In genomic region chr12:55996201-55996714, GRCh38 we compare ENCODE assay signal across 1 cellular context.
TF ChIP-seq lines count a peak whose summit lies in the region.

No MANE protein-coding gene starts in this region.

TF ChIP-seq in GM12878, 131 proteins besides CTCF, POLR2A, EP300 and RAD21 (continued from another document):
- 0 out of 2 replicates have a peak, but pooled peaks have one; percentile 34 for TF ChIP-seq SMARCA5 (IDR thresholded peaks at IDR 0.05)
- no peak for TF ChIP-seq KDM1A (IDR thresholded peaks at IDR 0.05; ENCODE audit: borderline replicate concordance)
- no peak for TF ChIP-seq USF1 (IDR thresholded peaks at IDR 0.05; ENCODE audit: borderline replicate concordance, extremely low read length, insufficient read depth, low read depth, low read length)
- TF ChIP-seq RELA (IDR thresholded peaks at IDR 0.05; ENCODE audit: borderline replicate concordance, partially characterized antibody): no peak
- no peak for TF ChIP-seq RCOR1 (conservative IDR thresholded peaks at IDR 0.05; ENCODE audit: low read depth, low read length)
- no peak for TF ChIP-seq ZNF622 (IDR thresholded peaks at IDR 0.05)
- no peak for TF ChIP-seq BRCA1 (IDR thresholded peaks at IDR 0.05; ENCODE audit: low read depth, low read length)
- TF ChIP-seq MLLT1 (IDR thresholded peaks at IDR 0.05): peak; percentile 74
- TF ChIP-seq SMC3 (IDR thresholded peaks at IDR 0.05; ENCODE audit: borderline replicate concordance, low read length): peak; percentile 64; the same call in 1 of the 2 replicates
- no peak for TF ChIP-seq GABPA (IDR thresholded peaks at IDR 0.05; ENCODE audit: low read depth)
- TF ChIP-seq ZZZ3 (IDR thresholded peaks at IDR 0.05; ENCODE audit: control insufficient read depth, insufficient read length, low read depth): no peak
- TF ChIP-seq IRF4 (IDR thresholded peaks at IDR 0.05; ENCODE audit: low read depth, low read length): no peak
- no peak for TF ChIP-seq BCLAF1 (IDR thresholded peaks at IDR 0.05)
- TF ChIP-seq NBN (IDR thresholded peaks at IDR 0.05): peak; percentile 57
- TF ChIP-seq YY1 (IDR thresholded peaks at IDR 0.05; ENCODE audit: low read depth, low read length): 0 out of 2 replicates have a peak, but pooled peaks have one; percentile 26
- TF ChIP-seq YBX1 (IDR thresholded peaks at IDR 0.05): no peak
- no peak for TF ChIP-seq PAX8 (IDR thresholded peaks at IDR 0.05)
- no peak for TF ChIP-seq FOXM1 (IDR thresholded peaks at IDR 0.05; ENCODE audit: low read depth, low read length)
TF ChIP-seq in GM12878: peak in this region for 8.
